17 cellular contexts compared by ENCODE assay signal in the genomic region with DNA sequence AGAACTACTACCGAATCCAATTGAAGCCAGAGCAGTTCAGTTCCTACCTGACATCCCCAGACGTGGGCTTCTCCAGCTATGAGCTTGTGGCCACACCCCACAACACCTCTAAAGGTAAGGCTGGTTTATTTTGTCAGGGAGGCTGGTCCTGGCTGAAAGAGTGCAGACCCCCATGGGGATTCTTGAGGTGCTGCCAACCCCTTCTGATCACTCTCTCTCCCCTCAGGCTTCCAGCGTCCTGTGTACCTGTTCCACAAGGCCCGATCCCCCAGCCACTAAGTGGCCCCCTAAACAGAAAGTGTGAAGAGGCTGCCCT. TPM values are rescaled to one million over a fixed set of nuclear protein-coding genes. Genes with fewer than 3 reads are reported as not detected.
DNase-seq lines count a peak whose midpoint lies in the region; ATAC-seq, FAIRE-seq and TF ChIP-seq lines count a peak whose summit lies in the region.
"Had no signal": no experiment of that assay in that cellular context is flagged by ENCODE, and none has a peak within 500 bp of the region (broad histone marks: within the 10 kb centered on the region; RNA-seq: fewer than 3 reads in every experiment).

No MANE protein-coding gene starts in this region.

- H3K9ac ChIP-seq in HepG2 (ENCODE audit: insufficient read depth, low read depth, low read length): no peak overlapping the region

- FAIRE-seq in HepG2 (lab: Jason Lieb, UNC): no peak
- FAIRE-seq: pancreas had no signal

- H3K4me1 Mint-ChIP-seq in T-helper 17 cell: peaks cover 50% of the 10 kb centered on the region

- no peak for TF ChIP-seq POLR2A in HepG2 (IDR thresholded peaks at IDR 0.05; ENCODE audit: insufficient read depth in 1 of 2, low read depth in 2 of 2, low read length in 2 of 2)
- no peak for TF ChIP-seq POLR2A in right lobe of liver (IDR thresholded peaks at IDR 0.05)

- peaks cover 37% of the 10 kb centered on the region for H3K79me2 ChIP-seq in HepG2 (ENCODE audit: insufficient read depth, low read length)

- no peak for TF ChIP-seq RAD21 in HepG2 (CRISPR knock-in tag; IDR thresholded peaks at IDR 0.05)

- in situ Hi-C loops in HepG2 (cut with HindIII; ENCODE audit: extremely low pct_ligation_motif_present, low pct_unique_long_range_greater_than_20kb): no loop called here

- ATAC-seq in HepG2 (no peak), right lobe of liver (no peak), T-helper 17 cell (no peak), lower lobe of right lung (no peak)
- ATAC-seq: pancreas had no signal

- TF ChIP-seq CTCF in HepG2 (CRISPR knock-in tag; IDR thresholded peaks at IDR 0.05): no peak
- TF ChIP-seq CTCF in right lobe of liver (IDR thresholded peaks at IDR 0.05): no peak
- no peak for TF ChIP-seq CTCF in lower lobe of right lung (IDR thresholded peaks at IDR 0.05)

- 96% methylated on average over 4 of the region's 4 CpGs for WGBS in HepG2 (ENCODE audit: low lambda C conversion rate)
- 43% methylated on average over 3 of the region's 4 CpGs for WGBS in right lobe of liver (ENCODE audit: insufficient coverage, low coverage, low lambda C conversion rate, missing lambda C conversion rate)

- TF ChIP-seq EP300 in HepG2 (IDR thresholded peaks at IDR 0.05; ENCODE audit: low read depth in 2 of 2, low read length in 2 of 2): no peak
- no peak for TF ChIP-seq EP300 in HepG2 (CRISPR knock-in tag; IDR thresholded peaks at IDR 0.05; ENCODE audit: borderline replicate concordance)

- CTCF ChIA-PET in HepG2 (lab: Yijun Ruan, JAX; ENCODE audit: low intra/inter-chr PET ratio, low total read pairs): no interaction called here

- no peaks in the 10 kb centered on the region for H3K27me3 Mint-ChIP-seq in T-helper 17 cell

- no peak overlapping the region for H3K4me3 Mint-ChIP-seq in T-helper 17 cell

- H3K36me3 ChIP-seq in HepG2 (replicated peaks in 1 of 2; ENCODE audit: control insufficient read depth in 1 of 2, insufficient read depth in 2 of 2, low read length in 2 of 2): peaks cover 5 to 30% of the 10 kb centered on the region in 2 experiments
- H3K36me3 ChIP-seq in right lobe of liver: peaks cover 0 to 21% (median 4%) of the 10 kb centered on the region in 4 donors
- peaks cover 38% of the 10 kb centered on the region for H3K36me3 ChIP-seq in lower lobe of right lung

- no peak overlapping the region for H3K4me2 ChIP-seq in HepG2 (ENCODE audit: low read depth, low read length)

- no peak overlapping the region for H2AFZ ChIP-seq in HepG2 (ENCODE audit: low read length)

- H3K4me1 ChIP-seq in HepG2 (ENCODE audit: insufficient read depth, low read length) (peaks cover 66% of the 10 kb centered on the region), right lobe of liver (peaks cover 0 to 34% (median 3%) of the 10 kb centered on the region in 4 donors), lower lobe of right lung (peaks cover 48% of the 10 kb centered on the region)

- H3K9me3 ChIP-seq in HepG2 (ENCODE audit: low read length) (no peaks in the 10 kb centered on the region), right lobe of liver (no peaks in the 10 kb centered on the region), T-helper 17 cell (ENCODE audit: control insufficient read depth, low read length, poor library complexity, severe bottlenecking) (no peaks in the 10 kb centered on the region), lower lobe of right lung (no peaks in the 10 kb centered on the region)
- H3K9me3 ChIP-seq: pancreas had no signal

- H3K27me3 ChIP-seq in HepG2 (ENCODE audit: control insufficient read depth in 1 of 2, insufficient read depth in 2 of 2, low read length in 2 of 2): no peaks in the 10 kb centered on the region; a peak in 1 of 5 replicates
- H3K27me3 ChIP-seq in right lobe of liver: no peaks in the 10 kb centered on the region
- no peaks in the 10 kb centered on the region for H3K27me3 ChIP-seq in lower lobe of right lung (ENCODE audit: low read depth)
- H3K27me3 ChIP-seq: pancreas had no signal

- no TSS peak for BruUV-seq in HepG2 (replicated peaks; lab: Mats Ljungman, UMichigan)

- POLR2A ChIA-PET in HepG2 (lab: Yijun Ruan, JAX): interaction anchor here (0.7 to 5.0 kb wide), 2 partner anchors 13 to 22 kb away, joined by 3 to 72 read pairs; no protein-coding TSS in a partner anchor

- peak overlapping the region; percentile 98 for H3K27ac Mint-ChIP-seq in T-helper 17 cell

- peaks cover 6% of the 10 kb centered on the region for H3K36me3 Mint-ChIP-seq in T-helper 17 cell (ENCODE audit: low read depth)

- H4K20me1 ChIP-seq in HepG2 (ENCODE audit: insufficient read depth, low read length): no peaks in the 10 kb centered on the region; the same call in 1 of the 2 replicates

- DNase-seq in HepG2 (ENCODE audit: low spot score): no peak
- no peak for DNase-seq in right lobe of liver
- no peak for DNase-seq in T-helper 17 cell
- DNase-seq in lower lobe of right lung: peak; percentile 24
- DNase-seq in GM19238 (ENCODE audit: insufficient read length, low spot score): no peak
- DNase-seq in NCI-H446 treated with DMSO at 0.1 percent for 48 hours (lab: John Stamatoyannopoulos, UW): no peak
- no peak for DNase-seq in NOMO-1 treated with dmso at 0.1 percent for 144 hours (lab: John Stamatoyannopoulos, UW; ENCODE audit: unreplicated experiment)
- no peak for DNase-seq in activated effector memory CD4-positive, alpha-beta T cell treated with Interleukin-2 at 50 U/mL for 16 hours
- DNase-seq: AML-193, EL, IMR-90, NCI-H146, NCI-H69, pancreas, SHP77 treated with DMSO at 0.1 percent for 48 hours, WERI-Rb-1 had no signal

- intact Hi-C loops in HepG2 (cut with micrococcal nuclease; ENCODE audit: unreplicated experiment): no loop called here
- intact Hi-C loops in right lobe of liver (cut with DNase I): no loop called here
- intact Hi-C loops in lower lobe of right lung (cut with DNase I): no loop called here

- H3K27ac ChIP-seq in HepG2 (ENCODE audit: extremely low read length, insufficient read depth, low read length) (no peak overlapping the region), right lobe of liver (peak overlapping the region in 1 of 3 donors; percentile 18), lower lobe of right lung (no peak overlapping the region)
- H3K27ac ChIP-seq: pancreas, WERI-Rb-1 had no signal

- H3K4me3 ChIP-seq in HepG2 (replicated peaks in 1 of 3; ENCODE audit: insufficient read depth in 1 of 3, low read depth in 2 of 3, low read length in 3 of 3): no peak overlapping the region
- no peak overlapping the region for H3K4me3 ChIP-seq in right lobe of liver
- H3K4me3 ChIP-seq in lower lobe of right lung: no peak overlapping the region
- H3K4me3 ChIP-seq: pancreas had no signal

RNA-seq across cellular contexts. Expression of a gene that starts 3.1 kb away (rescaled TPM):
- total RNA-seq in HepG2 (2016; rRNA removed; fragmentation: Illumina TruSeq; extraction: Trizol): 16.7 and 24.8 TPM in 2 replicates
- total RNA-seq in HepG2 (2016; cell fraction: cytosol; rRNA removed; fragmentation: Illumina TruSeq; extraction: Trizol; ENCODE audit: low read depth): 16.5 and 21.7 TPM in 2 replicates
- 19.3 and 24.7 TPM in 2 replicates for total RNA-seq in HepG2 (2016; cell fraction: insoluble cytoplasmic fraction; rRNA removed; fragmentation: Illumina TruSeq; extraction: Trizol)
- 16.5 and 20.1 TPM in 2 replicates for total RNA-seq in HepG2 (2016; cell fraction: membrane; rRNA removed; fragmentation: Illumina TruSeq; extraction: Trizol)
- 13.8 and 17.9 TPM in 2 replicates for total RNA-seq in HepG2 (2016; cell fraction: nucleus; rRNA removed; fragmentation: Illumina TruSeq; extraction: Trizol)
- polyA plus RNA-seq in HepG2 (2011; rRNA removed): 26.4 and 29.0 TPM in 2 replicates
- polyA plus RNA-seq in HepG2 (2011; cell fraction: cytosol; rRNA removed): 18.0 and 33.0 TPM in 2 replicates
- 102 and 127 TPM in 2 replicates for polyA plus RNA-seq in HepG2 (2011; cell fraction: nucleus; rRNA removed)
- 17.6 and 20.1 TPM in 2 replicates for polyA plus RNA-seq in HepG2 (2012)
- polyA plus RNA-seq in HepG2 (2016; cell fraction: cytosol; fragmentation: Illumina TruSeq; extraction: Trizol; ENCODE audit: low read depth): 16.5 and 23.2 TPM in 2 replicates
- 21.3 TPM in 2 replicates for polyA plus RNA-seq in HepG2 (2016; cell fraction: insoluble cytoplasmic fraction; fragmentation: Illumina TruSeq; extraction: Trizol; ENCODE audit: low read depth)
- polyA plus RNA-seq in HepG2 (2016; cell fraction: membrane; fragmentation: Illumina TruSeq; extraction: Trizol; ENCODE audit: low read depth): 13.7 and 17.5 TPM in 2 replicates
- polyA plus RNA-seq in HepG2 (2016; cell fraction: nucleus; fragmentation: Illumina TruSeq; extraction: Trizol; ENCODE audit: insufficient read depth, low read depth): 39.6 and 40.4 TPM in 2 replicates
- 13.2 and 24.1 TPM in 2 replicates for polyA minus RNA-seq in HepG2 (2011; rRNA and poly(A)+ RNA removed; ENCODE audit: low replicate concordance)
- 10.6 and 13.9 TPM in 2 replicates for polyA minus RNA-seq in HepG2 (2011; cell fraction: cytosol; rRNA and poly(A)+ RNA removed)
- 7.1 and 7.3 TPM in 2 replicates for polyA minus RNA-seq in HepG2 (2011; cell fraction: nucleus; rRNA and poly(A)+ RNA removed)
- total RNA-seq in right lobe of liver: 10 to 100 TPM in 5 of 6 experiments, 1 to 10 TPM in 1; 9.8 to 26.8 (median 13.2) TPM
- total RNA-seq in T-helper 17 cell: 10 to 100 TPM; 45.2 to 48.1 TPM
- total RNA-seq in lower lobe of right lung: 24.5 TPM

RNA-seq across cellular contexts. Expression of a gene that starts 3.6 kb away (rescaled TPM):
- 22.6 and 26.0 TPM in 2 replicates for total RNA-seq in HepG2 (2016; rRNA removed; fragmentation: Illumina TruSeq; extraction: Trizol)
- 3.8 and 3.9 TPM in 2 replicates for total RNA-seq in HepG2 (2016; cell fraction: cytosol; rRNA removed; fragmentation: Illumina TruSeq; extraction: Trizol; ENCODE audit: low read depth)
- 20.2 and 25.7 TPM in 2 replicates for total RNA-seq in HepG2 (2016; cell fraction: insoluble cytoplasmic fraction; rRNA removed; fragmentation: Illumina TruSeq; extraction: Trizol)
- 12.8 and 14.8 TPM in 2 replicates for total RNA-seq in HepG2 (2016; cell fraction: membrane; rRNA removed; fragmentation: Illumina TruSeq; extraction: Trizol)
- total RNA-seq in HepG2 (2016; cell fraction: nucleus; rRNA removed; fragmentation: Illumina TruSeq; extraction: Trizol): 14.9 and 18.9 TPM in 2 replicates
- 12.3 and 12.7 TPM in 2 replicates for polyA plus RNA-seq in HepG2 (2011; rRNA removed)
- polyA plus RNA-seq in HepG2 (2011; cell fraction: cytosol; rRNA removed): 9.2 and 10.6 TPM in 2 replicates
- 18.9 and 27.3 TPM in 2 replicates for polyA plus RNA-seq in HepG2 (2011; cell fraction: nucleus; rRNA removed)
- polyA plus RNA-seq in HepG2 (2012): 14.6 and 17.9 TPM in 2 replicates
- 3.0 and 3.3 TPM in 2 replicates for polyA plus RNA-seq in HepG2 (2016; cell fraction: cytosol; fragmentation: Illumina TruSeq; extraction: Trizol; ENCODE audit: low read depth)
- 20.4 and 25.4 TPM in 2 replicates for polyA plus RNA-seq in HepG2 (2016; cell fraction: insoluble cytoplasmic fraction; fragmentation: Illumina TruSeq; extraction: Trizol; ENCODE audit: low read depth)
- polyA plus RNA-seq in HepG2 (2016; cell fraction: membrane; fragmentation: Illumina TruSeq; extraction: Trizol; ENCODE audit: low read depth): 8.6 and 9.6 TPM in 2 replicates
- polyA plus RNA-seq in HepG2 (2016; cell fraction: nucleus; fragmentation: Illumina TruSeq; extraction: Trizol; ENCODE audit: insufficient read depth, low read depth): 23.4 and 28.3 TPM in 2 replicates
- polyA minus RNA-seq in HepG2 (2011; rRNA and poly(A)+ RNA removed; ENCODE audit: low replicate concordance): 44.0 and 89.0 TPM in 2 replicates
- 8.6 and 10.8 TPM in 2 replicates for polyA minus RNA-seq in HepG2 (2011; cell fraction: cytosol; rRNA and poly(A)+ RNA removed)
- polyA minus RNA-seq in HepG2 (2011; cell fraction: nucleus; rRNA and poly(A)+ RNA removed): 27.3 and 30.2 TPM in 2 replicates
- 10 to 100 TPM; 17.1 to 25.1 (median 20.7) TPM for total RNA-seq in right lobe of liver
- 10 to 100 TPM; 66.1 to 66.8 TPM for total RNA-seq in T-helper 17 cell
- 36.3 TPM for total RNA-seq in lower lobe of right lung

RNA-seq across cellular contexts. Expression of a gene that starts 4.7 kb away (rescaled TPM):
- total RNA-seq in HepG2 (2016; rRNA removed; fragmentation: Illumina TruSeq; extraction: Trizol): 2.5 and 2.6 TPM in 2 replicates
- total RNA-seq in HepG2 (2016; cell fraction: cytosol; rRNA removed; fragmentation: Illumina TruSeq; extraction: Trizol; ENCODE audit: low read depth): 2.1 and 2.2 TPM in 2 replicates
- total RNA-seq in HepG2 (2016; cell fraction: insoluble cytoplasmic fraction; rRNA removed; fragmentation: Illumina TruSeq; extraction: Trizol): 1.8 and 1.9 TPM in 2 replicates
- 2.5 and 3.9 TPM in 2 replicates for total RNA-seq in HepG2 (2016; cell fraction: membrane; rRNA removed; fragmentation: Illumina TruSeq; extraction: Trizol)
- 1.5 and 2.4 TPM in 2 replicates for total RNA-seq in HepG2 (2016; cell fraction: nucleus; rRNA removed; fragmentation: Illumina TruSeq; extraction: Trizol)
- 1.6 and 2.4 TPM in 2 replicates for polyA plus RNA-seq in HepG2 (2011; rRNA removed)
- 1.1 and 1.3 TPM in 2 replicates for polyA plus RNA-seq in HepG2 (2011; cell fraction: cytosol; rRNA removed)
- polyA plus RNA-seq in HepG2 (2011; cell fraction: nucleus; rRNA removed): 4.8 and 5.3 TPM in 2 replicates
- 1.8 and 2.3 TPM in 2 replicates for polyA plus RNA-seq in HepG2 (2012)
- 1.4 and 2.2 TPM in 2 replicates for polyA plus RNA-seq in HepG2 (2016; cell fraction: cytosol; fragmentation: Illumina TruSeq; extraction: Trizol; ENCODE audit: low read depth)
- 2.0 and 2.9 TPM in 2 replicates for polyA plus RNA-seq in HepG2 (2016; cell fraction: insoluble cytoplasmic fraction; fragmentation: Illumina TruSeq; extraction: Trizol; ENCODE audit: low read depth)
- polyA plus RNA-seq in HepG2 (2016; cell fraction: membrane; fragmentation: Illumina TruSeq; extraction: Trizol; ENCODE audit: low read depth): 1.8 and 2.6 TPM in 2 replicates
- 5.2 and 6.5 TPM in 2 replicates for polyA plus RNA-seq in HepG2 (2016; cell fraction: nucleus; fragmentation: Illumina TruSeq; extraction: Trizol; ENCODE audit: insufficient read depth, low read depth)
- 0.28 and 1.5 TPM in 2 replicates for polyA minus RNA-seq in HepG2 (2011; rRNA and poly(A)+ RNA removed; ENCODE audit: low replicate concordance)
- polyA minus RNA-seq in HepG2 (2011; cell fraction: cytosol; rRNA and poly(A)+ RNA removed): 0.49 and 1.1 TPM in 2 replicates
- 1.7 and 3.3 TPM in 2 replicates for polyA minus RNA-seq in HepG2 (2011; cell fraction: nucleus; rRNA and poly(A)+ RNA removed)
- total RNA-seq in right lobe of liver: 1 to 10 TPM in 5 of 6 experiments, under 1 TPM in 1; 0.86 to 5.7 (median 2.7) TPM
- 1 to 10 TPM; 5.1 TPM for total RNA-seq in T-helper 17 cell
- 4.9 TPM for total RNA-seq in lower lobe of right lung

RNA-seq across cellular contexts. Expression of a gene that starts 30.8 kb away (rescaled TPM):
- not detected in 2 replicates for total RNA-seq in HepG2 (2016; rRNA removed; fragmentation: Illumina TruSeq; extraction: Trizol)
- not detected in 2 replicates for total RNA-seq in HepG2 (2016; cell fraction: cytosol; rRNA removed; fragmentation: Illumina TruSeq; extraction: Trizol; ENCODE audit: low read depth)
- 0.15 TPM in 1 of 2 replicates, not detected in the other for total RNA-seq in HepG2 (2016; cell fraction: insoluble cytoplasmic fraction; rRNA removed; fragmentation: Illumina TruSeq; extraction: Trizol)
- not detected in 2 replicates for total RNA-seq in HepG2 (2016; cell fraction: membrane; rRNA removed; fragmentation: Illumina TruSeq; extraction: Trizol)
- not detected in 2 replicates for total RNA-seq in HepG2 (2016; cell fraction: nucleus; rRNA removed; fragmentation: Illumina TruSeq; extraction: Trizol)
- 0.24 and 0.41 TPM in 2 replicates for polyA plus RNA-seq in HepG2 (2011; rRNA removed)
- 0.16 TPM in 1 of 2 replicates, not detected in the other for polyA plus RNA-seq in HepG2 (2011; cell fraction: cytosol; rRNA removed)
- polyA plus RNA-seq in HepG2 (2011; cell fraction: nucleus; rRNA removed): 0.55 and 0.99 TPM in 2 replicates
- 0.20 TPM in 1 of 2 replicates, not detected in the other for polyA plus RNA-seq in HepG2 (2012)
- polyA plus RNA-seq in HepG2 (2016; cell fraction: cytosol; fragmentation: Illumina TruSeq; extraction: Trizol; ENCODE audit: low read depth): not detected in 2 replicates
- not detected in 2 replicates for polyA plus RNA-seq in HepG2 (2016; cell fraction: insoluble cytoplasmic fraction; fragmentation: Illumina TruSeq; extraction: Trizol; ENCODE audit: low read depth)
- 0.26 TPM in 1 of 2 replicates, not detected in the other for polyA plus RNA-seq in HepG2 (2016; cell fraction: membrane; fragmentation: Illumina TruSeq; extraction: Trizol; ENCODE audit: low read depth)
- polyA plus RNA-seq in HepG2 (2016; cell fraction: nucleus; fragmentation: Illumina TruSeq; extraction: Trizol; ENCODE audit: insufficient read depth, low read depth): not detected in 2 replicates
- polyA minus RNA-seq in HepG2 (2011; rRNA and poly(A)+ RNA removed; ENCODE audit: low replicate concordance): 0.14 and 0.65 TPM in 2 replicates
- polyA minus RNA-seq in HepG2 (2011; cell fraction: cytosol; rRNA and poly(A)+ RNA removed): not detected in 2 replicates
- polyA minus RNA-seq in HepG2 (2011; cell fraction: nucleus; rRNA and poly(A)+ RNA removed): not detected in 2 replicates
- not detected for total RNA-seq in right lobe of liver
- total RNA-seq in T-helper 17 cell: 1 to 10 TPM; 1.4 to 1.7 TPM
- total RNA-seq in lower lobe of right lung: 1.7 TPM
- total RNA-seq: epithelial cell of proximal tubule had no signal

RNA-seq across cellular contexts. Expression of a gene that starts 45.8 kb away (rescaled TPM):
- 6.3 and 7.7 TPM in 2 replicates for total RNA-seq in HepG2 (2016; rRNA removed; fragmentation: Illumina TruSeq; extraction: Trizol)
- total RNA-seq in HepG2 (2016; cell fraction: cytosol; rRNA removed; fragmentation: Illumina TruSeq; extraction: Trizol; ENCODE audit: low read depth): 2.6 and 2.9 TPM in 2 replicates
- 5.6 and 7.4 TPM in 2 replicates for total RNA-seq in HepG2 (2016; cell fraction: insoluble cytoplasmic fraction; rRNA removed; fragmentation: Illumina TruSeq; extraction: Trizol)
- 4.7 and 8.1 TPM in 2 replicates for total RNA-seq in HepG2 (2016; cell fraction: membrane; rRNA removed; fragmentation: Illumina TruSeq; extraction: Trizol)
- 4.4 and 5.5 TPM in 2 replicates for total RNA-seq in HepG2 (2016; cell fraction: nucleus; rRNA removed; fragmentation: Illumina TruSeq; extraction: Trizol)
- 8.7 and 10.1 TPM in 2 replicates for polyA plus RNA-seq in HepG2 (2011; rRNA removed)
- polyA plus RNA-seq in HepG2 (2011; cell fraction: cytosol; rRNA removed): 6.5 and 10.9 TPM in 2 replicates
- 17.7 and 20.7 TPM in 2 replicates for polyA plus RNA-seq in HepG2 (2011; cell fraction: nucleus; rRNA removed)
- 6.9 and 11.5 TPM in 2 replicates for polyA plus RNA-seq in HepG2 (2012)
- polyA plus RNA-seq in HepG2 (2016; cell fraction: cytosol; fragmentation: Illumina TruSeq; extraction: Trizol; ENCODE audit: low read depth): 2.7 and 4.0 TPM in 2 replicates
- polyA plus RNA-seq in HepG2 (2016; cell fraction: insoluble cytoplasmic fraction; fragmentation: Illumina TruSeq; extraction: Trizol; ENCODE audit: low read depth): 10.1 and 11.1 TPM in 2 replicates
- 6.2 and 8.1 TPM in 2 replicates for polyA plus RNA-seq in HepG2 (2016; cell fraction: membrane; fragmentation: Illumina TruSeq; extraction: Trizol; ENCODE audit: low read depth)
- polyA plus RNA-seq in HepG2 (2016; cell fraction: nucleus; fragmentation: Illumina TruSeq; extraction: Trizol; ENCODE audit: insufficient read depth, low read depth): 13.1 and 14.8 TPM in 2 replicates
- polyA minus RNA-seq in HepG2 (2011; rRNA and poly(A)+ RNA removed; ENCODE audit: low replicate concordance): 9.9 and 13.8 TPM in 2 replicates
- 7.0 and 9.1 TPM in 2 replicates for polyA minus RNA-seq in HepG2 (2011; cell fraction: cytosol; rRNA and poly(A)+ RNA removed)
- 3.0 and 4.5 TPM in 2 replicates for polyA minus RNA-seq in HepG2 (2011; cell fraction: nucleus; rRNA and poly(A)+ RNA removed)
- total RNA-seq in right lobe of liver: 10 to 100 TPM; 12.5 to 20.5 (median 17.0) TPM
- 100 to 1,000 TPM in 1 of 2 donors, 10 to 100 TPM in 1; 94.7 to 104 TPM for total RNA-seq in T-helper 17 cell
- 53.6 TPM for total RNA-seq in lower lobe of right lung
